ENCODE assay signal across 8 cellular contexts in the genomic region with DNA sequence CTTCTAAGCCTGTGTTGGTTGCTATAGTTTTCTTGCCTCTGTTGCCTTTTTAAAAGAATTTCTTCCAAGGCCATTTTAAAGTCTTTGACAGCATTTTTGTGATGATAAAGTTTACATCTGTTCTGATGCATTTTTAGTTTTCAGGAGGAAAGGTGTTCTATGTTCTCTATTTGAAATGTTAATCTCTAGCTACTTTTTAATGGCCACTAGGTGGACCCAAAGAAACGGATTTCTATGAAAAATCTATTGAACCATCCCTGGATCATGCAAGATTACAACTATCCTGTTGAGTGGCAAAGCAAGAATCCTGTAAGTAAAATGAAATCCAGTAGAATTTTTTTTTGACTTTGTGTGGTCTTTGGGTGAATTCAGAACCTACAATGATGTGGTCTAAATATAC.
DNase-seq lines count a peak whose midpoint lies in the region; ATAC-seq and TF ChIP-seq lines count a peak whose summit lies in the region.

No MANE protein-coding gene starts in this region.

- H3K27ac ChIP-seq in CD4-positive, alpha-beta T cell (ENCODE audit: low read depth, low read length), result no peak overlapping the region
- H3K27ac ChIP-seq in substantia nigra (ENCODE audit: low read depth, low read length, poor library complexity, severe bottlenecking), result no peak overlapping the region

- no peaks in the 10 kb centered on the region for H3K27me3 ChIP-seq in CD4-positive, alpha-beta T cell (ENCODE audit: control insufficient read depth, insufficient read depth, low read length)

- no peak for ATAC-seq in CD4-positive, alpha-beta T cell (ENCODE audit: poor library complexity)
- ATAC-seq in GM19328 (IDR thresholded peaks at IDR 0.05; ENCODE audit: unreplicated experiment), result no peak
- no peak for ATAC-seq in HG03378 (IDR thresholded peaks at IDR 0.05; ENCODE audit: unreplicated experiment)

- no peak for DNase-seq in CD4-positive, alpha-beta T cell
- DNase-seq in HFFc6, result peak; percentile 23
- peak; percentile 40 for DNase-seq in SW480 (ENCODE audit: low spot score)
- DNase-seq in iris pigment epithelial cell (ENCODE audit: low read depth), result peak; percentile 45
- no peak for DNase-seq in DMS114 treated with DMSO at 0.1 percent for 48 hours (lab: John Stamatoyannopoulos, UW; ENCODE audit: unreplicated experiment)
- no peak for DNase-seq in substantia nigra (lab: John Stamatoyannopoulos, UW)

- TF ChIP-seq CTCF in CD4-positive, alpha-beta T cell (IDR thresholded peaks at IDR 0.05), result peak; percentile 60
- peak; percentile 84 for TF ChIP-seq CTCF in HFFc6 (IDR thresholded peaks at IDR 0.05)

- H3K4me3 Mint-ChIP-seq in CD4-positive, alpha-beta T cell, result no peak overlapping the region
- H3K4me3 Mint-ChIP-seq in HFFc6, result no peak overlapping the region

- intact Hi-C loops in CD4-positive, alpha-beta T cell (cut with DNase I, micrococcal nuclease), result loop anchor here (1.0 to 2.0 kb wide), 2 partner anchors 96 kb away; no protein-coding TSS in a partner anchor

- H3K27me3 Mint-ChIP-seq in CD4-positive, alpha-beta T cell, result no peaks in the 10 kb centered on the region
- no peaks in the 10 kb centered on the region; the same call in 1 of the 2 replicates for H3K27me3 Mint-ChIP-seq in HFFc6 (ENCODE audit: insufficient read depth)

- H3K9me3 ChIP-seq in CD4-positive, alpha-beta T cell (ENCODE audit: control insufficient read depth, low read length), result no peaks in the 10 kb centered on the region

- no peak overlapping the region for H3K27ac Mint-ChIP-seq in CD4-positive, alpha-beta T cell
- no peak overlapping the region for H3K27ac Mint-ChIP-seq in HFFc6

- POLR2A ChIA-PET in CD4-positive, alpha-beta T cell (lab: Charles Lee), result interaction anchor here (0.6 to 0.7 kb wide), 2 partner anchors 96 to 226 kb away, joined by 3 read pairs; no protein-coding TSS in a partner anchor

- CTCF ChIA-PET in CD4-positive, alpha-beta T cell (lab: Charles Lee), result interaction anchor here (1.3 kb wide), 1 partner anchor 96 kb away, joined by 6 read pairs; no protein-coding TSS in a partner anchor

- H3K4me1 Mint-ChIP-seq in CD4-positive, alpha-beta T cell (ENCODE audit: low read depth), result no peaks in the 10 kb centered on the region
- H3K4me1 Mint-ChIP-seq in HFFc6 (ENCODE audit: low read depth), result no peaks in the 10 kb centered on the region

- no peaks in the 10 kb centered on the region for H3K36me3 Mint-ChIP-seq in CD4-positive, alpha-beta T cell (ENCODE audit: low read depth)
- peaks cover 4% of the 10 kb centered on the region; the same call in 1 of the 2 replicates for H3K36me3 Mint-ChIP-seq in HFFc6 (ENCODE audit: low read depth)

- H3K9me3 Mint-ChIP-seq in CD4-positive, alpha-beta T cell, result no peaks in the 10 kb centered on the region
- H3K9me3 Mint-ChIP-seq in HFFc6, result no peaks in the 10 kb centered on the region

Comparison
In these comparisons a context has a peak if more than half of its experiments do, and no peak if none do; other contexts are left out.
1. DNase-seq: peak in HFFc6 (single experiment), SW480 (single experiment) and iris pigment epithelial cell (single experiment); none in CD4-positive, alpha-beta T cell (0 of 10), DMS114 treated with DMSO at 0.1 percent for 48 hours (single experiment) and substantia nigra (0 of 49).